12 cellular contexts compared by ENCODE assay signal in genomic region chr1:31393463-31393862, GRCh38. TPM values are rescaled to one million over a fixed set of nuclear protein-coding genes. Genes with fewer than 3 reads are reported as not detected.
"Had no signal": no experiment of that assay in that cellular context is flagged by ENCODE, and none has a peak within 500 bp of the region (broad histone marks: within the 10 kb centered on the region; RNA-seq: fewer than 3 reads in every experiment).

No MANE protein-coding gene starts in this region.

- H3K9me3 ChIP-seq: HAP-1 had no signal

- H3K4me1 ChIP-seq: HAP-1 had no signal

- H3K4me3 ChIP-seq: GM23248, HAP-1 had no signal

- FAIRE-seq: HepG2 had no signal

- ATAC-seq: HCT116, HepG2 had no signal

- H3K4me3 Mint-ChIP-seq: HFFc6 had no signal

- H3K27ac ChIP-seq: GM23248, HL-60 had no signal

- H3K36me3 ChIP-seq: HAP-1 had no signal

- H3K9ac ChIP-seq: GM23248 had no signal

- H3K27ac Mint-ChIP-seq: IgD-negative memory B cell had no signal

- H3K9me3 Mint-ChIP-seq: HFFc6, IgD-negative memory B cell had no signal

- DNase-seq: GM23248, GOT3, H7, HFFc6, KBM-7 had no signal

RNA-seq across cellular contexts. Expression of gene SERINC2, which starts 19.6 kb away (rescaled TPM):
- polyA plus RNA-seq: IgD-negative memory B cell had no signal

RNA-seq across cellular contexts. Expression of gene FABP3, which starts 20.6 kb away (rescaled TPM):
- total RNA-seq: H4, HT1080 had no signal
- polyA plus RNA-seq: IgD-negative memory B cell had no signal
